ENCODE assay signal across 1 cellular context in genomic region chr4:38769441-38770210, GRCh38.
TF ChIP-seq lines count a peak whose summit lies in the region.

No MANE protein-coding gene starts in this region.

TF ChIP-seq in GM12878, 131 proteins besides CTCF, POLR2A, EP300 and RAD21 (continues in another document):
- TF ChIP-seq ZBED1 (IDR thresholded peaks at IDR 0.05; ENCODE audit: borderline replicate concordance) = no peak; the same call in 1 of the 2 replicates
- TF ChIP-seq YY1 (IDR thresholded peaks at IDR 0.05; ENCODE audit: low read depth, low read length) = no peak
- peak; percentile 4; the same call in 1 of the 2 replicates for TF ChIP-seq MTA3 (IDR thresholded peaks at IDR 0.05; ENCODE audit: borderline replicate concordance, low read length)
- TF ChIP-seq GATAD2B (conservative IDR thresholded peaks at IDR 0.05; ENCODE audit: low read depth) = no peak
- TF ChIP-seq CHD2 (IDR thresholded peaks at IDR 0.05; ENCODE audit: borderline replicate concordance, low read depth, low read length) = no peak
- TF ChIP-seq PML (IDR thresholded peaks at IDR 0.05; ENCODE audit: low read length) = peak; percentile 1; the same call in 1 of the 2 replicates
- TF ChIP-seq ZNF24 (IDR thresholded peaks at IDR 0.05) = no peak
- no peak for TF ChIP-seq ZNF622 (IDR thresholded peaks at IDR 0.05)
- TF ChIP-seq IKZF1 (conservative IDR thresholded peaks at IDR 0.05) = no peak
- TF ChIP-seq RELA (IDR thresholded peaks at IDR 0.05; ENCODE audit: borderline replicate concordance, partially characterized antibody) = no peak
- TF ChIP-seq E2F8 (IDR thresholded peaks at IDR 0.05; ENCODE audit: low read depth, partially characterized antibody) = no peak
- TF ChIP-seq SUZ12 (IDR thresholded peaks at IDR 0.05; ENCODE audit: unreplicated experiment) = no peak
- TF ChIP-seq FOS (IDR thresholded peaks at IDR 0.05; ENCODE audit: borderline replicate concordance, extremely low read depth, insufficient read length) = no peak
- no peak for TF ChIP-seq NRF1 (conservative IDR thresholded peaks at IDR 0.05; ENCODE audit: low read depth, low read length)
- no peak for TF ChIP-seq TBL1XR1 (IDR thresholded peaks at IDR 0.05; ENCODE audit: low read depth, low read length)
- no peak for TF ChIP-seq BCL11A (IDR thresholded peaks at IDR 0.05; ENCODE audit: low read depth, low read length)
- no peak for TF ChIP-seq ZZZ3 (IDR thresholded peaks at IDR 0.05; ENCODE audit: control insufficient read depth, insufficient read length, low read depth)
- no peak for TF ChIP-seq USF1 (IDR thresholded peaks at IDR 0.05; ENCODE audit: borderline replicate concordance, extremely low read length, insufficient read depth, low read depth, low read length)
- no peak for TF ChIP-seq KLF5 (IDR thresholded peaks at IDR 0.05; ENCODE audit: partially characterized antibody)
- TF ChIP-seq CHD1 (IDR thresholded peaks at IDR 0.05; ENCODE audit: low read depth, low read length) = no peak
- no peak for TF ChIP-seq CREB1 (IDR thresholded peaks at IDR 0.05; ENCODE audit: low read depth)
- TF ChIP-seq ETV6 (conservative IDR thresholded peaks at IDR 0.05 in 1 of 2, IDR thresholded peaks at IDR 0.05 in 1 of 2; ENCODE audit: borderline replicate concordance in 1 of 2, low read depth in 1 of 2) = no peak
- TF ChIP-seq IRF4 (IDR thresholded peaks at IDR 0.05; ENCODE audit: low read depth, low read length) = no peak
- TF ChIP-seq CUX1 (IDR thresholded peaks at IDR 0.05; ENCODE audit: insufficient replicate concordance, low read depth, low read length) = no peak
- TF ChIP-seq HDAC6 (IDR thresholded peaks at IDR 0.05; ENCODE audit: unreplicated experiment) = no peak
- TF ChIP-seq TCF7 (IDR thresholded peaks at IDR 0.05; ENCODE audit: borderline replicate concordance) = no peak
- 0 out of 2 replicates have a peak, but pooled peaks have one; percentile 40 for TF ChIP-seq POLR2AphosphoS5 (IDR thresholded peaks at IDR 0.05; ENCODE audit: low read length)
- no peak for TF ChIP-seq MYB (IDR thresholded peaks at IDR 0.05; ENCODE audit: borderline replicate concordance, low read depth, low read length)
- peak; percentile 31 for TF ChIP-seq BCL3 (IDR thresholded peaks at IDR 0.05; ENCODE audit: borderline replicate concordance, insufficient read depth, low read depth, low read length, poor library complexity, severe bottlenecking)
- no peak for TF ChIP-seq RAD51 (IDR thresholded peaks at IDR 0.05)
- TF ChIP-seq ZSCAN29 (IDR thresholded peaks at IDR 0.05) = no peak
- TF ChIP-seq KDM1A (IDR thresholded peaks at IDR 0.05; ENCODE audit: borderline replicate concordance) = no peak
- TF ChIP-seq RUNX3 (IDR thresholded peaks at IDR 0.05; ENCODE audit: low read length) = peak; percentile 86
- no peak for TF ChIP-seq REST (IDR thresholded peaks at IDR 0.05; ENCODE audit: low read depth, low read length)
- TF ChIP-seq ASH2L (IDR thresholded peaks at IDR 0.05; ENCODE audit: borderline replicate concordance, low read depth) = no peak
- no peak for TF ChIP-seq YBX1 (IDR thresholded peaks at IDR 0.05)
- TF ChIP-seq NBN (IDR thresholded peaks at IDR 0.05) = no peak
- no peak for TF ChIP-seq BACH1 (IDR thresholded peaks at IDR 0.05; ENCODE audit: borderline replicate concordance)
- TF ChIP-seq NFXL1 (IDR thresholded peaks at IDR 0.05; ENCODE audit: borderline replicate concordance) = no peak
- TF ChIP-seq EED (IDR thresholded peaks at IDR 0.05; ENCODE audit: low read depth) = peak; percentile 86
- TF ChIP-seq HCFC1 (IDR thresholded peaks at IDR 0.05; ENCODE audit: low read length) = no peak
- TF ChIP-seq LARP7 (IDR thresholded peaks at IDR 0.05) = no peak
- TF ChIP-seq SP1 (IDR thresholded peaks at IDR 0.05; ENCODE audit: low read depth, low read length) = no peak
- no peak for TF ChIP-seq STAT3 (IDR thresholded peaks at IDR 0.05; ENCODE audit: low read depth, low read length)
- TF ChIP-seq CREM (IDR thresholded peaks at IDR 0.05; ENCODE audit: low read depth) = no peak
- TF ChIP-seq PKNOX1 (IDR thresholded peaks at IDR 0.05) = peak; percentile 34; the same call in 1 of the 2 replicates
- TF ChIP-seq E4F1 (IDR thresholded peaks at IDR 0.05; ENCODE audit: borderline replicate concordance, partially characterized antibody) = no peak
- TF ChIP-seq ATF2 (IDR thresholded peaks at IDR 0.05; ENCODE audit: low read length) = no peak; the same call in 1 of the 2 replicates
